Comparison of ENCODE assay signal across 9 cellular contexts in the genomic region with DNA sequence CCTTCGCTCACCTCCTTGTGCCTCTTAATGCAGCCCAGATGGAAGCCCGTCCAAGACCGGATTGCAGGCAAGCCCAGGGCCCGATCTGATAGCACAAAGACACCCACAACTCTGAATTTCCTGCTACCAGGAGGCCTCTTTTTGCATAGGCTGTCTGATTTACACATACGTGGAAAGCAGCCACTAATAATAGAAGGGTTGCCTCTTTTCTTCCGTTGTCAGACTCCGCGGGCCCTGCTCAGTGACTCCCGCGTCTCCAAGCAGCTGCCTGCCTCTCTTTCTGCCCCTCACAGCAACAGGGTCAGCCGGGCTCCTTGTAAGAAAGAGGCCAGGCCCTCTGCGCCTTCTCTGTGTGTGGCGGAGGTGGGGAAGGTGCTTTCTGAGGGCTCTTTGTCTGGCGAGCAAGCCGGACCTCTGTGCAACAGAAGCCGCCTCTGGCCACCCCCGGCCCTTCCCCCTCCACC. TPM values are rescaled to one million over a fixed set of nuclear protein-coding genes. Genes with fewer than 3 reads are reported as not detected.
DNase-seq lines count a peak whose midpoint lies in the region; ATAC-seq lines count a peak whose summit lies in the region.
"Had no signal": no experiment of that assay in that cellular context is flagged by ENCODE, and none has a peak within 500 bp of the region (broad histone marks: within the 10 kb centered on the region; RNA-seq: fewer than 3 reads in every experiment).

No MANE protein-coding gene starts in this region.

- peaks cover 99 to 100% of the 10 kb centered on the region in 2 donors for H3K4me1 ChIP-seq in naive thymus-derived CD4-positive, alpha-beta T cell (ENCODE audit: control insufficient read depth in 2 of 2, insufficient read depth in 2 of 2, low read length in 2 of 2)

- H3K27ac Mint-ChIP-seq in naive thymus-derived CD4-positive, alpha-beta T cell = peak overlapping the region; percentile 86 to 99 (median 96)

- CTCF ChIA-PET in naive thymus-derived CD4-positive, alpha-beta T cell (lab: Charles Lee) = interaction anchor here (1.0 kb wide), 1 partner anchor 16 kb away, joined by 3 read pairs; no protein-coding TSS in a partner anchor

- peak overlapping the region; percentile 73 for H3K27ac ChIP-seq in naive thymus-derived CD4-positive, alpha-beta T cell (ENCODE audit: low read depth, low read length)

- intact Hi-C loops in naive thymus-derived CD4-positive, alpha-beta T cell (cut with micrococcal nuclease) = loop anchor here (2.0 to 10.0 kb wide), 3 partner anchors 36 to 686 kb away; no protein-coding TSS in a partner anchor

- peak overlapping the region; percentile 78 to 92 (median 85) for H3K4me3 Mint-ChIP-seq in naive thymus-derived CD4-positive, alpha-beta T cell

- POLR2A ChIA-PET in naive thymus-derived CD4-positive, alpha-beta T cell (lab: Charles Lee) = interaction anchor here (0.5 to 2.8 kb wide), 4 partner anchors 9 to 174 kb away, joined by 3 to 18 read pairs (median 12); no protein-coding TSS in a partner anchor

- H3K4me1 Mint-ChIP-seq in naive thymus-derived CD4-positive, alpha-beta T cell = peaks cover 95 to 100% (median 100%) of the 10 kb centered on the region in 7 donors

- H3K36me3 Mint-ChIP-seq in naive thymus-derived CD4-positive, alpha-beta T cell = peaks cover 0 to 32% (median 13%) of the 10 kb centered on the region in 5 donors

- ATAC-seq in GM21367 (IDR thresholded peaks at IDR 0.05; ENCODE audit: unreplicated experiment) = peak; percentile 63
- peak; percentile 51 for ATAC-seq in HG03571 (IDR thresholded peaks at IDR 0.05; ENCODE audit: unreplicated experiment)
- peak; percentile 51 for ATAC-seq in naive thymus-derived CD4-positive, alpha-beta T cell

- no peaks in the 10 kb centered on the region for H3K9me3 ChIP-seq in naive thymus-derived CD4-positive, alpha-beta T cell (ENCODE audit: control insufficient read depth in 2 of 3, low read length in 3 of 3)
- H3K9me3 ChIP-seq: HAP-1 had no signal

- H3K36me3 ChIP-seq in naive thymus-derived CD4-positive, alpha-beta T cell (ENCODE audit: control insufficient read depth in 2 of 3, insufficient read depth in 3 of 3, low read length in 3 of 3) = no peaks in the 10 kb centered on the region
- H3K36me3 ChIP-seq: HAP-1 had no signal

- no peaks in the 10 kb centered on the region for H3K27me3 Mint-ChIP-seq in naive thymus-derived CD4-positive, alpha-beta T cell

- peak overlapping the region; percentile 70; the same call in 1 of the 2 replicates for H3K4me3 ChIP-seq in GM08714 (ENCODE audit: low read length)
- H3K4me3 ChIP-seq in naive thymus-derived CD4-positive, alpha-beta T cell (ENCODE audit: low read length) = peak overlapping the region; percentile 41
- H3K4me3 ChIP-seq: HAP-1 had no signal

- DNase-seq in activated naive CD4-positive, alpha-beta T cell treated with Interleukin-2 at 50 U/mL for 16 hours = peak; percentile 54
- DNase-seq in naive thymus-derived CD4-positive, alpha-beta T cell = peak in 7 of 9 donors; percentile 53 to 68 (median 59)
- DNase-seq in NCI-H446 (lab: John Stamatoyannopoulos, UW) (no peak), globus pallidus (ENCODE audit: low spot score) (no peak), NCI-H1694 (lab: John Stamatoyannopoulos, UW) (no peak)

- peaks cover 0 to 5% (median 0%) of the 10 kb centered on the region in 11 donors for H3K9me3 Mint-ChIP-seq in naive thymus-derived CD4-positive, alpha-beta T cell

- no peaks in the 10 kb centered on the region for H3K27me3 ChIP-seq in naive thymus-derived CD4-positive, alpha-beta T cell (ENCODE audit: control insufficient read depth in 2 of 2, insufficient read depth in 2 of 2, low read length in 2 of 2)

RNA-seq across cellular contexts. Expression of gene FLI1, which starts 26.7 kb away (rescaled TPM):
- 100 to 1,000 TPM in 1 of 5 experiments, 10 to 100 TPM in 4; 80.8 to 108 (median 89.3) TPM for total RNA-seq in naive thymus-derived CD4-positive, alpha-beta T cell
- 10 to 100 TPM; 52.1 to 53.8 TPM for polyA plus RNA-seq in naive thymus-derived CD4-positive, alpha-beta T cell

Comparison
In these comparisons a context has a peak if more than half of its experiments do, and no peak if none do; other contexts are left out.
1. DNase-seq: peak in activated naive CD4-positive, alpha-beta T cell treated with Interleukin-2 at 50 U/mL for 16 hours (single experiment) and naive thymus-derived CD4-positive, alpha-beta T cell (7 of 9); none in NCI-H446 (0 of 2), globus pallidus (single experiment) and NCI-H1694 (single experiment).
2. Peak in every context shown above with its lines, with median percentiles within 50 percentile points of each other: ATAC-seq.